ENCODE assay signal across 8 cellular contexts in the genomic region with DNA sequence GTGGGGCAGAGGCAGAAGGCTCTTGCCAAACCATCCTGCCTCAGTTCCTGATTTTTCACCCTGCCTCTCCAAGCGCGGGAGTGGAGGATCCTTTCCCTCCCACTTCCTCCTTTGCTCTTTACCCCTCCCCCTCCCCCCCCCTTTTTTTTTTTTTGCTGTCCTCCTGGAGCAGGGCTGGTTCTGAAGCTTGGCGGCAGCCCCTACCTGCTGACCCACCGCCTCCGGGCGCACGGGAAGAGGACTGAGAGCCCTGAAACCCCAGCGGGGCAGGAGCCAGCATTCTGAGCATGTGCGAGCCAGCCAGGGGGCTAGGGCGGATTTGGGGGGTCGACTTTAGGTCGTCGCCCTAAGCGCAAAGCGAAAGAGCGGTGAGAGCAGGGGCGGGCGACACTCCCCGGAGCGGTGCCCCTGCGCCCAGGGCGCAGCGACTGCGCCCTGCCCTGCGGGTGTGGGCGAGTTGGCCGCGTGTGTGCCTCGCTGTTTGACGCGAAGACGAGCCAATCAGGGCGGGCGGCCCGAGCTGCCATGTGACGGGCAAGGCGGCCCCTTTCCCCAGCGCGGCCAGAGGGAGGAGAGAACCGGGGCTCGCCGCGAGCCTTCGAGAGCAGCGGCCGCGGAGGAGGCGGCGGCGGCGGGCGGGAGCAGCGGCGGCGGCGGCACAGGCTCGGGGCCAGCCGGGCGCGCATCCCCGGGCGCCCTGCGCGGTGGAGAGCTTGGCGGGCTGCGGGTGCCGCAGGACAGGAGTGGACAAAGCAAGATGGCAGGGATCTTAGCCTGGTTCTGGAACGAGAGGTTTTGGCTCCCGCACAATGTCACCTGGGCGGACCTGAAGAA. TPM values are rescaled to one million over a fixed set of nuclear protein-coding genes. Genes with fewer than 3 reads are reported as not detected.
DNase-seq lines count a peak whose midpoint lies in the region; ATAC-seq and TF ChIP-seq lines count a peak whose summit lies in the region.

A gene with protein sequence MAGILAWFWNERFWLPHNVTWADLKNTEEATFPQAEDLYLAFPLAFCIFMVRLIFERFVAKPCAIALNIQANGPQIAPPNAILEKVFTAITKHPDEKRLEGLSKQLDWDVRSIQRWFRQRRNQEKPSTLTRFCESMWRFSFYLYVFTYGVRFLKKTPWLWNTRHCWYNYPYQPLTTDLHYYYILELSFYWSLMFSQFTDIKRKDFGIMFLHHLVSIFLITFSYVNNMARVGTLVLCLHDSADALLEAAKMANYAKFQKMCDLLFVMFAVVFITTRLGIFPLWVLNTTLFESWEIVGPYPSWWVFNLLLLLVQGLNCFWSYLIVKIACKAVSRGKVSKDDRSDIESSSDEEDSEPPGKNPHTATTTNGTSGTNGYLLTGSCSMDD (plus strand): TSS at position 581 of the 834 bp plus-strand sequence. CDS start 177 bp downstream, at position 758.

- H3K36me3 Mint-ChIP-seq in T-helper 2 cell treated with Interferon-gamma antibody and Interleukin-4, amounts not matched to agents 5 μg/mL and 100 μg/mL, for 36 hours (ENCODE audit: low read depth), result no peaks in the 10 kb centered on the region

- peak; percentile 96 for DNase-seq in GM13976 (ENCODE audit: low spot score)
- peak; percentile 80 for DNase-seq in NCI-H1105 treated with DMSO at 0.1 percent for 48 hours (lab: John Stamatoyannopoulos, UW)
- DNase-seq in T-helper 2 cell treated with Interferon-gamma antibody and Interleukin-4, amounts not matched to agents 5 μg/mL and 100 μg/mL, for 36 hours (ENCODE audit: low spot score), result peak; percentile 94
- DNase-seq in astrocyte of the hippocampus (ENCODE audit: low read depth, low spot score), result peak; percentile 98
- DNase-seq in hippocampal formation (lab: John Stamatoyannopoulos, UW), result peak; percentile 82 to 86
- peak; percentile 94 for DNase-seq in retina
- DNase-seq in aorta, result peak; percentile 98

- no peaks in the 10 kb centered on the region for H3K9me3 ChIP-seq in aorta (ENCODE audit: control insufficient read depth, low read length)

- H3K27me3 Mint-ChIP-seq in T-helper 2 cell treated with Interferon-gamma antibody and Interleukin-4, amounts not matched to agents 5 μg/mL and 100 μg/mL, for 36 hours (ENCODE audit: low read depth), result no peaks in the 10 kb centered on the region

- H3K4me3 Mint-ChIP-seq in T-helper 2 cell treated with Interferon-gamma antibody and Interleukin-4, amounts not matched to agents 5 μg/mL and 100 μg/mL, for 36 hours, result peak within 1 kb of the TSS; percentile 86

- H3K27ac ChIP-seq in aorta (ENCODE audit: low read depth in 1 of 2, low read length in 2 of 2), result peak within 1 kb of the TSS in 1 of 2 donors; percentile 9

- H3K4me1 Mint-ChIP-seq in T-helper 2 cell treated with Interferon-gamma antibody and Interleukin-4, amounts not matched to agents 5 μg/mL and 100 μg/mL, for 36 hours (ENCODE audit: low read depth), result peaks cover 35% of the 10 kb centered on the region

- 0 to 2% methylated on average over 62 to 70 of the region's 70 CpGs for WGBS in aorta, 2 donors

- in situ Hi-C loops in GM13976 (cut with MboI; ENCODE audit: low sequenced_read_pairs, unreplicated experiment), result no loop called here

- peak within 1 kb of the TSS; percentile 83 for H3K27ac Mint-ChIP-seq in T-helper 2 cell treated with Interferon-gamma antibody and Interleukin-4, amounts not matched to agents 5 μg/mL and 100 μg/mL, for 36 hours

- no peak for TF ChIP-seq CTCF in GM13976 (IDR thresholded peaks at IDR 0.05; ENCODE audit: borderline replicate concordance, control extremely low read depth, extremely low read depth, insufficient read depth, missing control alignments)

- peak within 1 kb of the TSS; percentile 84 for H3K4me3 ChIP-seq in aorta (ENCODE audit: low read length in 2 of 2)

- no peaks in the 10 kb centered on the region for H3K9me3 Mint-ChIP-seq in T-helper 2 cell treated with Interferon-gamma antibody and Interleukin-4, amounts not matched to agents 5 μg/mL and 100 μg/mL, for 36 hours

- peaks cover 0 to 3% of the 10 kb centered on the region in 2 donors for H3K4me1 ChIP-seq in aorta (ENCODE audit: control insufficient read depth in 1 of 2, insufficient read depth in 2 of 2, low read length in 2 of 2)

- H3K27me3 ChIP-seq in aorta (ENCODE audit: control insufficient read depth in 1 of 2, insufficient read depth in 2 of 2, low read length in 1 of 2), result no peaks in the 10 kb centered on the region

- intact Hi-C loops in aorta (cut with DNase I), result loop anchor here in 1 of 2 donors (5.0 to 10.0 kb wide), 2 partner anchors 56 to 179 kb away; no protein-coding TSS in a partner anchor

- ATAC-seq in HG02642 (IDR thresholded peaks at IDR 0.05; ENCODE audit: poor library complexity, unreplicated experiment) (peak; percentile 97), aorta (ENCODE audit: low FRiP score) (peak; percentile 98)

- H3K36me3 ChIP-seq in aorta (ENCODE audit: control insufficient read depth in 1 of 2, insufficient read depth in 2 of 2, low read length in 1 of 2), result no peaks in the 10 kb centered on the region

RNA-seq across cellular contexts. Expression of the gene that starts here (rescaled TPM):
- total RNA-seq in aorta, result 10 to 100 TPM in 1 of 2 donors, 1 to 10 TPM in 1; 8.3 to 10.6 TPM
- polyA plus RNA-seq in aorta, result 1 to 10 TPM; 4.3 to 4.6 TPM
